In genomic region chr11:86553322-86553721, GRCh38 we compare ENCODE assay signal across 14 cellular contexts.
DNase-seq lines count a peak whose midpoint lies in the region; ATAC-seq and TF ChIP-seq lines count a peak whose summit lies in the region.
"Had no signal": no experiment of that assay in that cellular context is flagged by ENCODE, and none has a peak within 500 bp of the region (broad histone marks: within the 10 kb centered on the region; RNA-seq: fewer than 3 reads in every experiment).

No MANE protein-coding gene starts in this region.

- no peak overlapping the region for H3K9ac ChIP-seq in mammary epithelial cell (ENCODE audit: insufficient read depth, low read length)
- H3K9ac ChIP-seq: BLaER1 had no signal

- no peak overlapping the region for H3K4me3 Mint-ChIP-seq in MCF 10A (ENCODE audit: unreplicated experiment)
- H3K4me3 Mint-ChIP-seq: H9, IgD-negative memory B cell had no signal

- CTCF ChIA-PET in MCF 10A (lab: Yijun Ruan, JAX) (interaction anchor here (0.8 kb wide), 1 partner anchor 54 kb away, joined by 3 read pairs; no protein-coding TSS in a partner anchor), mammary epithelial cell (lab: Charles Lee; ENCODE audit: low non-redundant PET) (no interaction called here)

- H3K27ac ChIP-seq in mammary epithelial cell (ENCODE audit: insufficient read depth, low read depth, low read length) (no peak overlapping the region), VCaP (peak overlapping the region; percentile 76; the same call in 1 of the 2 replicates), lower lobe of right lung (peak overlapping the region; percentile 48), upper lobe of right lung (peak overlapping the region; percentile 58)
- H3K27ac ChIP-seq: 22Rv1, BLaER1 had no signal

- H3K36me3 ChIP-seq in mammary epithelial cell (ENCODE audit: insufficient read depth, low read length), result no peaks in the 10 kb centered on the region
- H3K36me3 ChIP-seq in lower lobe of right lung, result no peaks in the 10 kb centered on the region
- no peaks in the 10 kb centered on the region for H3K36me3 ChIP-seq in upper lobe of right lung
- H3K36me3 ChIP-seq: BLaER1 had no signal

- H3K36me3 Mint-ChIP-seq in MCF 10A (ENCODE audit: insufficient read depth, unreplicated experiment), result no peaks in the 10 kb centered on the region
- H3K36me3 Mint-ChIP-seq: IgD-negative memory B cell had no signal

- TF ChIP-seq CTCF in MCF 10A (IDR thresholded peaks at IDR 0.05; ENCODE audit: unreplicated experiment) (no peak), mammary epithelial cell (conservative IDR thresholded peaks at IDR 0.05 in 1 of 2, IDR thresholded peaks at IDR 0.05 in 1 of 2; ENCODE audit: extremely low read depth in 1 of 2, insufficient read depth in 1 of 2, low read depth in 1 of 2, low read length in 2 of 2) (no peak), VCaP (conservative IDR thresholded peaks at IDR 0.05) (no peak), lower lobe of right lung (IDR thresholded peaks at IDR 0.05) (no peak), upper lobe of right lung (IDR thresholded peaks at IDR 0.05) (no peak)

- no peak overlapping the region for H3K4me3 ChIP-seq in mammary epithelial cell (replicated peaks in 1 of 3; ENCODE audit: insufficient read depth in 1 of 3, low read depth in 2 of 3, low read length in 3 of 3)
- no peak overlapping the region for H3K4me3 ChIP-seq in lower lobe of right lung
- H3K4me3 ChIP-seq in upper lobe of right lung, result no peak overlapping the region
- H3K4me3 ChIP-seq: BLaER1 had no signal

- no peaks in the 10 kb centered on the region for H3K27me3 ChIP-seq in mammary epithelial cell (ENCODE audit: insufficient read depth, low read length)
- no peaks in the 10 kb centered on the region for H3K27me3 ChIP-seq in lower lobe of right lung (ENCODE audit: low read depth)
- H3K27me3 ChIP-seq in upper lobe of right lung, result no peaks in the 10 kb centered on the region
- H3K27me3 ChIP-seq: BLaER1 had no signal

- no peaks in the 10 kb centered on the region for H3K79me2 ChIP-seq in mammary epithelial cell (ENCODE audit: insufficient read depth, low read length)

- H3K4me2 ChIP-seq in mammary epithelial cell (ENCODE audit: insufficient read depth, low read depth, low read length), result no peak overlapping the region
- H3K4me2 ChIP-seq: BLaER1 had no signal

- no peaks in the 10 kb centered on the region for H4K20me1 ChIP-seq in mammary epithelial cell (ENCODE audit: insufficient read depth, low read length)
- H4K20me1 ChIP-seq: BLaER1 had no signal

- H2AFZ ChIP-seq in mammary epithelial cell (ENCODE audit: low read depth, low read length), result no peak overlapping the region

- 28% methylated on average over 4 of the region's 4 CpGs for whole genome bisulfite sequencing in mammary epithelial cell (ENCODE audit: low coverage, missing lambda C conversion rate)

- H3K27ac Mint-ChIP-seq in MCF 10A (ENCODE audit: low read depth, unreplicated experiment), result no peak overlapping the region
- H3K27ac Mint-ChIP-seq: H9, IgD-negative memory B cell had no signal

- H3K4me1 ChIP-seq in mammary epithelial cell (ENCODE audit: insufficient read depth, low read length), result peaks cover 24% of the 10 kb centered on the region
- H3K4me1 ChIP-seq in lower lobe of right lung, result peaks cover 32% of the 10 kb centered on the region
- H3K4me1 ChIP-seq in upper lobe of right lung, result peaks cover 34% of the 10 kb centered on the region
- H3K4me1 ChIP-seq: BLaER1 had no signal

- no peaks in the 10 kb centered on the region for H3K9me3 ChIP-seq in mammary epithelial cell (replicated peaks; ENCODE audit: insufficient read depth, low read length)
- no peaks in the 10 kb centered on the region for H3K9me3 ChIP-seq in lower lobe of right lung
- H3K9me3 ChIP-seq in upper lobe of right lung, result no peaks in the 10 kb centered on the region
- H3K9me3 ChIP-seq: BLaER1 had no signal

- H3K9me3 Mint-ChIP-seq in MCF 10A (ENCODE audit: unreplicated experiment), result no peaks in the 10 kb centered on the region
- H3K9me3 Mint-ChIP-seq: H9, IgD-negative memory B cell had no signal

- DNase-seq in MCF 10A (ENCODE audit: unreplicated experiment) (peak; percentile 32), mammary epithelial cell (no peak), lower lobe of right lung (no peak), upper lobe of right lung (no peak), HPDE6-E6E7 (ENCODE audit: extremely low spot score) (no peak), H4 (ENCODE audit: low spot score) (no peak)
- DNase-seq: DMS153, H9, NCI-H82 had no signal

- POLR2A ChIA-PET in MCF 10A (lab: Yijun Ruan, JAX), result no interaction called here

- in situ Hi-C loops in mammary epithelial cell (cut with MboI; ENCODE audit: low sequenced_read_pairs in 2 of 2), result no loop called here

- dilution Hi-C loops in mammary epithelial cell (cut with HindIII; ENCODE audit: low sequenced_read_pairs), result no loop called here

- intact Hi-C loops in MCF 10A (cut with micrococcal nuclease) (no loop called here), mammary epithelial cell (cut with micrococcal nuclease) (no loop called here), lower lobe of right lung (cut with DNase I) (no loop called here), upper lobe of right lung (cut with DNase I) (no loop called here)

- no TSS peak for BruUV-seq in MCF 10A (replicated peaks; lab: Mats Ljungman, UMichigan)
- no TSS peak for BruUV-seq in mammary epithelial cell (replicated peaks; lab: Mats Ljungman, UMichigan)

- no peak for ATAC-seq in lower lobe of right lung
- no peak for ATAC-seq in upper lobe of right lung
- no peak for ATAC-seq in GM21717 (IDR thresholded peaks at IDR 0.05; ENCODE audit: unreplicated experiment)

- H3K4me1 Mint-ChIP-seq in MCF 10A (ENCODE audit: insufficient read depth, unreplicated experiment), result peaks cover 38% of the 10 kb centered on the region

- H3K27me3 Mint-ChIP-seq in MCF 10A (ENCODE audit: insufficient read depth, unreplicated experiment), result no peaks in the 10 kb centered on the region
